In the genomic region with DNA sequence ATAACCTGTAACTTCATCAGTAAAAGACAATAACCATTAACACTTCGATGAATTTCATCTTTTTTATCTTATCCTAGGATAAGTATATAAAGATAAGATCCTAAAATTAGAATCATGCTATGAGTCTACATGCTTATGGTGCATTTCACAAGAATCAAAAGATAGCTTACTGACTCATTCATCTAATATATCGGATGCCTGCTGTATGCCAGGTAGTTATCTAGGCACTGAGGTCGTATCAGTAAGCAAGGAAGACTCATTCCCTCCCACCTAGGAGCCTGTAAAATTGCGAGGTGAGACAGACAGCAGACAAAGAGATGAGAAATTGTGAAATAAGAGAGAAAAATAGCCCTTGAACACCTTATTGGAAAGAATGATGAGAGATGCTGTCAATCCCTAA, we compare ENCODE assay signal across 17 cellular contexts.
A peak's percentile ranks its signal among the peaks of the same experiment; 100 is the strongest.
DNase-seq lines count a peak whose midpoint lies in the region; ATAC-seq and TF ChIP-seq lines count a peak whose summit lies in the region.
"Had no signal": no experiment of that assay in that cellular context is flagged by ENCODE, and none has a peak within 500 bp of the region (broad histone marks: within the 10 kb centered on the region; RNA-seq: fewer than 3 reads in every experiment).

No MANE protein-coding gene starts in this region.

- no peak overlapping the region for H3K27ac ChIP-seq in foreskin keratinocyte
- H3K27ac ChIP-seq: BLaER1 treated with 17β-estradiol and CSF1 and Interleukin-3, amounts not matched to agents 10 nM and 100 nM; C4-2B had no signal

- ATAC-seq in foreskin keratinocyte (peak; percentile 25), HG03520 (IDR thresholded peaks at IDR 0.05; ENCODE audit: unreplicated experiment) (no peak), HG03139 (IDR thresholded peaks at IDR 0.05; ENCODE audit: unreplicated experiment) (no peak)
- ATAC-seq: CD8-positive, alpha-beta T cell had no signal

- DNase-seq in amniotic epithelial cell (ENCODE audit: low read depth) = peak; percentile 26
- peak; percentile 21 for DNase-seq in epithelial cell of esophagus (ENCODE audit: low read depth)
- peak in 1 of 2 donors; percentile 41 for DNase-seq in foreskin keratinocyte
- DNase-seq in SW 1271 (lab: John Stamatoyannopoulos, UW) = no peak
- DNase-seq in ecto neural progenitor cell (ENCODE audit: low spot score) = no peak
- DNase-seq: 8988T; ACHN; Caco-2; Calu3; CD4-positive, alpha-beta T cell; CD8-positive, alpha-beta T cell; DMS79 treated with DMSO at 0.1 percent for 48 hours; GF-D8 had no signal

- TF ChIP-seq CTCF in epithelial cell of esophagus (IDR thresholded peaks at IDR 0.05; ENCODE audit: insufficient read depth, low read depth, low read length, missing control alignments) (no peak), foreskin keratinocyte (conservative IDR thresholded peaks at IDR 0.05) (no peak)

- no peak overlapping the region for H3K4me3 ChIP-seq in epithelial cell of esophagus (ENCODE audit: low read length)
- H3K4me3 ChIP-seq: BLaER1 treated with 17β-estradiol and CSF1 and Interleukin-3, amounts not matched to agents 10 nM and 100 nM had no signal

- H3K27me3 ChIP-seq in foreskin keratinocyte = no peaks in the 10 kb centered on the region
- H3K27me3 ChIP-seq: BLaER1 treated with 17β-estradiol and CSF1 and Interleukin-3, amounts not matched to agents 10 nM and 100 nM had no signal

- H3K4me1 ChIP-seq in foreskin keratinocyte = peaks cover 10% of the 10 kb centered on the region
- H3K4me1 ChIP-seq: Caco-2 had no signal

Comparison
In these comparisons a context has a peak if more than half of its experiments do, and no peak if none do; other contexts are left out.
1. DNase-seq: peak in amniotic epithelial cell (single experiment) and epithelial cell of esophagus (single experiment); none in SW 1271 (0 of 2) and ecto neural progenitor cell (single experiment).